17 cellular contexts compared by ENCODE assay signal in the genomic region with DNA sequence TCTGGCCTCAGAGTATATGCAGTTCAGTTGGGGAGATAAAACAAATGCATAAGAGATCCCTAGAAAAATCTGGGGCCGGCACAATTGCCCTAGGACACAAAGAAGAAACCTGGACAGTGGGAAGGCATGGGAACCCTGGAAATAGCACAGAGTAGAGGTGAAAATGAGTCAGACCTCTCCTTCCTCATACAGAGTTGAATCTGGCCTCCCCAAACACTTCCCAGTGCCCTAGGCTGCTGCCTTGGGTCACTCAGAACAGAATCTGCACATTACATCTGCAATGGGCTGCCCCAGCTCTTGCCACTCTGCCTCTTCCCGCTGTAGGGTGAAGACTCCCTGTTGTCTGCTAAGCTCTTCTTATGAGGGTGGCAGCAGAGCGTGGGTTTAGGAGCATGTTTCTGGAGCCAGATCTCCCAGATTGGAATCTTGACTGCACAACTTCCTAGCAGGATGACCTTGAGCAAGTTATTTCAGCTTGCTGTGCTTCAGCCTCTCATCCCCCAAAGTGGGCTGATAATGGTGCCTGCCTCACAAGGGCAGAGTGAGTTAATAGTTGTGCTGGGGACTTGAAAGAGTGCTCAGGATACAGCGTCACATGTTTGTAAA. TPM values are rescaled to one million over a fixed set of nuclear protein-coding genes. Genes with fewer than 3 reads are reported as not detected.
DNase-seq lines count a peak whose midpoint lies in the region; FAIRE-seq and TF ChIP-seq lines count a peak whose summit lies in the region.
"Had no signal": no experiment of that assay in that cellular context is flagged by ENCODE, and none has a peak within 500 bp of the region (broad histone marks: within the 10 kb centered on the region; RNA-seq: fewer than 3 reads in every experiment).

No MANE protein-coding gene starts in this region.

- no peak overlapping the region for H3K4me3 ChIP-seq in BE2C (ENCODE audit: low read depth, low read length)
- H3K4me3 ChIP-seq in kidney (ENCODE audit: low read length in 2 of 2): no peak overlapping the region
- no peak overlapping the region for H3K4me3 ChIP-seq in testis
- H3K4me3 ChIP-seq: BLaER1 had no signal

- H3K36me3 ChIP-seq in BE2C (no peaks in the 10 kb centered on the region), kidney (ENCODE audit: control insufficient read depth in 1 of 2, insufficient read depth in 2 of 2, low read length in 2 of 2) (no peaks in the 10 kb centered on the region), testis (ENCODE audit: low read depth, missing control alignments) (no peaks in the 10 kb centered on the region)
- H3K36me3 ChIP-seq: BLaER1 had no signal

- TF ChIP-seq POLR2A in GM12892 (IDR thresholded peaks at IDR 0.05; ENCODE audit: low read depth, low read length) (no peak), testis (IDR thresholded peaks at IDR 0.05) (no peak)

- H3K4me1 ChIP-seq in BE2C: peaks cover 60% of the 10 kb centered on the region
- H3K4me1 ChIP-seq in kidney (ENCODE audit: control insufficient read depth in 1 of 2, insufficient read depth in 1 of 2, low read depth in 1 of 2, low read length in 2 of 2): no peaks in the 10 kb centered on the region
- peaks cover 11% of the 10 kb centered on the region for H3K4me1 ChIP-seq in testis
- H3K4me1 ChIP-seq: BLaER1 had no signal

- FAIRE-seq in GM12892 (lab: Jason Lieb, UNC): peak; percentile 5
- FAIRE-seq in kidney (lab: Jason Lieb, UNC): no peak
- FAIRE-seq: A204.1, HepG2 had no signal

- 36 to 56% methylated on average over 2 to 4 of the region's 4 CpGs for WGBS in testis, 2 donors

- TF ChIP-seq CTCF in BE2C (IDR thresholded peaks at IDR 0.05; ENCODE audit: low read depth, low read length) (no peak), kidney (IDR thresholded peaks at IDR 0.05; ENCODE audit: borderline replicate concordance, extremely low read depth, insufficient read depth) (no peak), testis (IDR thresholded peaks at IDR 0.05) (no peak)

- H3K9me3 ChIP-seq in BE2C (no peaks in the 10 kb centered on the region), kidney (ENCODE audit: control insufficient read depth in 1 of 2, low read length in 2 of 2) (no peaks in the 10 kb centered on the region), testis (no peaks in the 10 kb centered on the region)
- H3K9me3 ChIP-seq: BLaER1 had no signal

- intact Hi-C loops in kidney (cut with DNase I): no loop called here
- intact Hi-C loops in testis (cut with DNase I; ENCODE audit: low total_unique reads): no loop called here

- no peaks in the 10 kb centered on the region for H3K27me3 ChIP-seq in BE2C
- H3K27me3 ChIP-seq in testis: no peaks in the 10 kb centered on the region
- H3K27me3 ChIP-seq: BLaER1 had no signal

- DNase-seq in BE2C (peak; percentile 53), GM12892 (ENCODE audit: insufficient read length) (no peak), kidney (peak; percentile 12), testis (peak; percentile 25), hepatic stellate cell (ENCODE audit: low spot score) (no peak), AG08396 (ENCODE audit: low spot score) (no peak)
- DNase-seq: ACHN; AML-193; CD4-positive, alpha-beta memory T cell; DMS153; DMS79; GDM1; GOT3; H7 had no signal

- H3K9ac ChIP-seq in kidney (ENCODE audit: low read length in 2 of 2): no peak overlapping the region
- H3K9ac ChIP-seq: BLaER1 had no signal

- H3K27ac ChIP-seq in kidney (ENCODE audit: low read depth in 2 of 2, low read length in 2 of 2): no peak overlapping the region
- H3K27ac ChIP-seq in testis: no peak overlapping the region
- H3K27ac ChIP-seq: BLaER1 had no signal

RNA-seq across cellular contexts. Expression of gene NECTIN1, which starts 47.1 kb away (rescaled TPM):
- 167 TPM for polyA plus RNA-seq in BE2C (2012; ENCODE audit: insufficient read depth, insufficient read length, low read depth)
- polyA plus RNA-seq in GM12892 (2012; ENCODE audit: missing spikeins): 9.0 TPM
- total RNA-seq in kidney: 13.2 TPM
- polyA plus RNA-seq in kidney (ENCODE audit: insufficient read depth, low read depth, low replicate concordance): 6.0 TPM
- total RNA-seq in testis: 1 to 10 TPM; 5.2 TPM
- polyA plus RNA-seq in testis (ENCODE audit: insufficient read depth, low read depth, low replicate concordance): 5.4 TPM

Comparison
In these comparisons a context has a peak if more than half of its experiments do, and no peak if none do; other contexts are left out.
1. DNase-seq: peak in BE2C (single experiment), kidney (single experiment) and testis (single experiment); none in GM12892 (single experiment), hepatic stellate cell (single experiment) and AG08396 (single experiment).